In genomic region chr12:62827042-62827441, GRCh38 we compare ENCODE assay signal across 16 cellular contexts.
DNase-seq lines count a peak whose midpoint lies in the region; ATAC-seq, FAIRE-seq and TF ChIP-seq lines count a peak whose summit lies in the region.
"Had no signal": no experiment of that assay in that cellular context is flagged by ENCODE, and none has a peak within 500 bp of the region (broad histone marks: within the 10 kb centered on the region; RNA-seq: fewer than 3 reads in every experiment).

No MANE protein-coding gene starts in this region.

- DNase-seq in A673 (ENCODE audit: low spot score) (no peak), HFF-Myc (ENCODE audit: extremely low read depth, low read depth) (no peak), K562 (ENCODE audit: extremely low read depth in 1 of 4, low spot score in 3 of 4) (peak in 2 of 4 experiments; percentile 17 to 19), foreskin keratinocyte (no peak), lower leg skin (ENCODE audit: low spot score in 2 of 2) (no peak), epidermal melanocyte (ENCODE audit: insufficient read length, low spot score) (no peak), D341Med (ENCODE audit: low spot score) (no peak)
- DNase-seq in activated naive CD4-positive, alpha-beta T cell treated with anti-CD3 and anti-CD28 coated beads, Interleukin-2, amount 50 U/mL, for 16 hours, result no peak
- DNase-seq: CD4-positive, alpha-beta T cell; naive B cell; NCI-H1417 treated with DMSO at 0.1 percent for 48 hours; NCI-H526; ovary had no signal

- CTCF ChIA-PET in A673 (lab: Charles Lee), result no interaction called here
- CTCF ChIA-PET in K562 (lab: Yijun Ruan, JAX; ENCODE audit: low intra/inter-chr PET ratio), result no interaction called here

- WGBS in K562 (ENCODE audit: insufficient coverage, low coverage, missing lambda C conversion rate), result 29% methylated on average over 2 of the region's 2 CpGs
- 92 to 96% methylated on average over 2 of the region's 2 CpGs for WGBS in lower leg skin, 2 donors

- TF ChIP-seq POLR2A in K562 (conservative IDR thresholded peaks at IDR 0.05), result no peak
- no peak for TF ChIP-seq POLR2A in lower leg skin (IDR thresholded peaks at IDR 0.05)

- H3K9me3 ChIP-seq in A673 (ENCODE audit: low read depth, low read length, poor library complexity, severe bottlenecking) (no peaks in the 10 kb centered on the region), K562 (replicated peaks; ENCODE audit: control insufficient read depth, insufficient read depth, low read depth, low read length) (no peaks in the 10 kb centered on the region)
- H3K9me3 ChIP-seq: ovary had no signal

- BruUV-seq in A673 (replicated peaks; lab: Mats Ljungman, UMichigan) (no TSS peak), K562 (replicated peaks; lab: Mats Ljungman, UMichigan) (no TSS peak)

- TF ChIP-seq EP300 in K562 (IDR thresholded peaks at IDR 0.05; ENCODE audit: low read length), result no peak

- H3K79me2 ChIP-seq in K562 (ENCODE audit: control insufficient read depth, insufficient read depth, low read length), result no peaks in the 10 kb centered on the region

- POLR2A ChIA-PET in A673 (lab: Charles Lee; ENCODE audit: low non-redundant PET), result no interaction called here
- POLR2A ChIA-PET in K562 (lab: Yijun Ruan, JAX), result no interaction called here

- TF ChIP-seq CTCF in A673 (conservative IDR thresholded peaks at IDR 0.05; ENCODE audit: low read depth, low read length), result 0 out of 2 replicates have a peak, but pooled peaks have one; percentile 11
- peak; percentile 11 for TF ChIP-seq CTCF in HFF-Myc (IDR thresholded peaks at IDR 0.05; ENCODE audit: low read depth, low read length, missing control alignments)
- TF ChIP-seq CTCF in K562 (IDR thresholded peaks at IDR 0.05 in 2 of 3, conservative IDR thresholded peaks at IDR 0.05 in 1 of 3; ENCODE audit: insufficient read depth in 2 of 3, low read depth in 1 of 3, low read length in 3 of 3), result peak in 2 of 3 experiments; percentile 26 to 38; a peak in 1 of 6 replicates
- TF ChIP-seq CTCF in foreskin keratinocyte (conservative IDR thresholded peaks at IDR 0.05), result no peak
- no peak for TF ChIP-seq CTCF in lower leg skin (IDR thresholded peaks at IDR 0.05)

- no peak overlapping the region for H3K9ac ChIP-seq in K562 (ENCODE audit: insufficient read depth in 1 of 2, low read depth in 2 of 2, low read length in 2 of 2)

- peak; percentile 77 for ATAC-seq in K562
- peak; percentile 25 for ATAC-seq in foreskin keratinocyte
- ATAC-seq: sciatic nerve had no signal

- FAIRE-seq in K562 (lab: Jason Lieb, UNC), result peak; percentile 32
- FAIRE-seq: urothelium cell line had no signal

- in situ Hi-C loops in K562 (cut with MboI), result no loop called here

- no peak overlapping the region for H3K4me2 ChIP-seq in K562 (ENCODE audit: insufficient read depth, low read length)

- H3K9me1 ChIP-seq in K562 (ENCODE audit: control insufficient read depth, insufficient read depth, low read length), result no peaks in the 10 kb centered on the region

- TF ChIP-seq RAD21 in K562 (CRISPR knock-in tag; conservative IDR thresholded peaks at IDR 0.05 in 1 of 2, IDR thresholded peaks at IDR 0.05 in 1 of 2), result no peak

- no peaks in the 10 kb centered on the region for H3K4me1 ChIP-seq in A673 (ENCODE audit: insufficient read depth, low read length, poor library complexity, severe bottlenecking)
- H3K4me1 ChIP-seq in K562 (replicated peaks in 1 of 2; ENCODE audit: control insufficient read depth in 2 of 2, insufficient read depth in 2 of 2, low read length in 2 of 2), result no peaks in the 10 kb centered on the region; a peak in 2 of 5 replicates
- no peaks in the 10 kb centered on the region for H3K4me1 ChIP-seq in foreskin keratinocyte

- H3K27ac ChIP-seq in A673 (ENCODE audit: low read depth, low read length, poor library complexity, severe bottlenecking) (no peak overlapping the region), K562 (ENCODE audit: extremely low read depth, low read depth, low read length) (no peak overlapping the region), foreskin keratinocyte (no peak overlapping the region)
- H3K27ac ChIP-seq: epithelial cell of prostate, ovary had no signal

- H3K36me3 ChIP-seq in A673 (ENCODE audit: insufficient read depth, low read length, poor library complexity, severe bottlenecking), result no peaks in the 10 kb centered on the region
- H3K36me3 ChIP-seq in K562 (ENCODE audit: control insufficient read depth, insufficient read depth, low read length), result peaks cover 12% of the 10 kb centered on the region; the same call in 1 of the 3 replicates
- H3K36me3 ChIP-seq: ovary had no signal

- intact Hi-C loops in A673 (cut with micrococcal nuclease; ENCODE audit: unreplicated experiment), result no loop called here
- intact Hi-C loops in K562 (cut with micrococcal nuclease), result no loop called here
- intact Hi-C loops in lower leg skin (cut with DNase I; ENCODE audit: low total_unique reads), result no loop called here

- no peak overlapping the region for H3K4me3 ChIP-seq in A673 (ENCODE audit: low read depth, low read length, poor library complexity, severe bottlenecking)
- no peak overlapping the region for H3K4me3 ChIP-seq in HFF-Myc (replicated peaks; ENCODE audit: low read depth, low read length)
- no peak overlapping the region for H3K4me3 ChIP-seq in K562
- H3K4me3 ChIP-seq in lower leg skin (ENCODE audit: low read depth, poor library complexity, severe bottlenecking), result no peak overlapping the region
- H3K4me3 ChIP-seq: ovary had no signal

- H3K27me3 ChIP-seq in A673 (replicated peaks; ENCODE audit: insufficient read depth, low read depth, low read length, poor library complexity) (no peaks in the 10 kb centered on the region), K562 (ENCODE audit: control insufficient read depth in 2 of 2, insufficient read depth in 2 of 2, low read length in 2 of 2) (no peaks in the 10 kb centered on the region), foreskin keratinocyte (peaks cover 17% of the 10 kb centered on the region)
- H3K27me3 ChIP-seq: ovary had no signal

- no peak overlapping the region for H2AFZ ChIP-seq in K562 (ENCODE audit: low read depth, low read length)

- H4K20me1 ChIP-seq in K562 (replicated peaks; ENCODE audit: control insufficient read depth, insufficient read depth, low read length), result no peaks in the 10 kb centered on the region

TF ChIP-seq in K562, 482 proteins besides CTCF, POLR2A, EP300 and RAD21:
- TF ChIP-seq NFE2L1 (tag; IDR thresholded peaks at IDR 0.05; ENCODE audit: borderline replicate concordance, low read depth) (0 out of 2 replicates have a peak, but pooled peaks have one; percentile 3), ZBTB8A (IDR thresholded peaks at IDR 0.05; ENCODE audit: partially characterized antibody) (no peak), PPARD (CRISPR knock-in tag; IDR thresholded peaks at IDR 0.05) (no peak), ZNF444 (CRISPR knock-in tag; IDR thresholded peaks at IDR 0.05) (no peak), NR2F6 (CRISPR knock-in tag; IDR thresholded peaks at IDR 0.05) (no peak), NFE2 (IDR thresholded peaks at IDR 0.05; ENCODE audit: low read depth) (peak; percentile 39), C11orf30 (IDR thresholded peaks at IDR 0.05; ENCODE audit: low read depth) (peak; percentile 45; the same call in 1 of the 2 replicates), ZNF232 (CRISPR knock-in tag; IDR thresholded peaks at IDR 0.05) (no peak), ZNF41 (CRISPR knock-in tag; conservative IDR thresholded peaks at IDR 0.05) (no peak), ZKSCAN8 (CRISPR knock-in tag; IDR thresholded peaks at IDR 0.05) (no peak), MAFG (tag; conservative IDR thresholded peaks at IDR 0.05) (peak; percentile 53), ZNF316 (IDR thresholded peaks at IDR 0.05) (peak; percentile 56; the same call in 1 of the 2 replicates)
TF ChIP-seq in K562: peak in this region for 5.

Comparison
In these comparisons a context has a peak if more than half of its experiments do, and no peak if none do; other contexts are left out.
1. CTCF ChIP-seq: peak in A673 (single experiment), HFF-Myc (single experiment) and K562 (2 of 3); none in foreskin keratinocyte (single experiment) and lower leg skin (0 of 3).